2 cellular contexts compared by ENCODE assay signal in genomic region chr16:57985204-57986121, GRCh38.
TF ChIP-seq lines count a peak whose summit lies in the region.

No MANE protein-coding gene starts in this region.

TF ChIP-seq in IMR-90, 13 proteins besides CTCF, POLR2A, EP300 and RAD21 (continued from another document):
- TF ChIP-seq, protein P1, sequence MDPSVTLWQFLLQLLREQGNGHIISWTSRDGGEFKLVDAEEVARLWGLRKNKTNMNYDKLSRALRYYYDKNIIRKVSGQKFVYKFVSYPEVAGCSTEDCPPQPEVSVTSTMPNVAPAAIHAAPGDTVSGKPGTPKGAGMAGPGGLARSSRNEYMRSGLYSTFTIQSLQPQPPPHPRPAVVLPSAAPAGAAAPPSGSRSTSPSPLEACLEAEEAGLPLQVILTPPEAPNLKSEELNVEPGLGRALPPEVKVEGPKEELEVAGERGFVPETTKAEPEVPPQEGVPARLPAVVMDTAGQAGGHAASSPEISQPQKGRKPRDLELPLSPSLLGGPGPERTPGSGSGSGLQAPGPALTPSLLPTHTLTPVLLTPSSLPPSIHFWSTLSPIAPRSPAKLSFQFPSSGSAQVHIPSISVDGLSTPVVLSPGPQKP (IDR thresholded peaks at IDR 0.05; ENCODE audit: borderline replicate concordance, low read depth, low read length), result no peak
- TF ChIP-seq MXI1 (IDR thresholded peaks at IDR 0.05; ENCODE audit: borderline replicate concordance, low read depth, low read length) (no peak), SMC3 (IDR thresholded peaks at IDR 0.05; ENCODE audit: low read depth, low read length) (no peak), FOS (IDR thresholded peaks at IDR 0.05; ENCODE audit: low read depth, low read length) (no peak), BHLHE40 (IDR thresholded peaks at IDR 0.05; ENCODE audit: low read depth, low read length) (no peak), RFX5 (IDR thresholded peaks at IDR 0.05; ENCODE audit: low read depth, low read length) (no peak), MAFK (IDR thresholded peaks at IDR 0.05; ENCODE audit: low read depth, low read length) (no peak), RCOR1 (IDR thresholded peaks at IDR 0.05; ENCODE audit: insufficient replicate concordance, low read length) (no peak), CEBPB (IDR thresholded peaks at IDR 0.05; ENCODE audit: low read depth, low read length) (no peak), USF2 (IDR thresholded peaks at IDR 0.05; ENCODE audit: low read depth, low read length) (no peak), NFE2L2 (IDR thresholded peaks at IDR 0.05; ENCODE audit: low read depth, low read length) (no peak)

TF ChIP-seq in neural cell, 6 proteins besides CTCF, POLR2A, EP300 and RAD21:
- TF ChIP-seq, protein P2, sequence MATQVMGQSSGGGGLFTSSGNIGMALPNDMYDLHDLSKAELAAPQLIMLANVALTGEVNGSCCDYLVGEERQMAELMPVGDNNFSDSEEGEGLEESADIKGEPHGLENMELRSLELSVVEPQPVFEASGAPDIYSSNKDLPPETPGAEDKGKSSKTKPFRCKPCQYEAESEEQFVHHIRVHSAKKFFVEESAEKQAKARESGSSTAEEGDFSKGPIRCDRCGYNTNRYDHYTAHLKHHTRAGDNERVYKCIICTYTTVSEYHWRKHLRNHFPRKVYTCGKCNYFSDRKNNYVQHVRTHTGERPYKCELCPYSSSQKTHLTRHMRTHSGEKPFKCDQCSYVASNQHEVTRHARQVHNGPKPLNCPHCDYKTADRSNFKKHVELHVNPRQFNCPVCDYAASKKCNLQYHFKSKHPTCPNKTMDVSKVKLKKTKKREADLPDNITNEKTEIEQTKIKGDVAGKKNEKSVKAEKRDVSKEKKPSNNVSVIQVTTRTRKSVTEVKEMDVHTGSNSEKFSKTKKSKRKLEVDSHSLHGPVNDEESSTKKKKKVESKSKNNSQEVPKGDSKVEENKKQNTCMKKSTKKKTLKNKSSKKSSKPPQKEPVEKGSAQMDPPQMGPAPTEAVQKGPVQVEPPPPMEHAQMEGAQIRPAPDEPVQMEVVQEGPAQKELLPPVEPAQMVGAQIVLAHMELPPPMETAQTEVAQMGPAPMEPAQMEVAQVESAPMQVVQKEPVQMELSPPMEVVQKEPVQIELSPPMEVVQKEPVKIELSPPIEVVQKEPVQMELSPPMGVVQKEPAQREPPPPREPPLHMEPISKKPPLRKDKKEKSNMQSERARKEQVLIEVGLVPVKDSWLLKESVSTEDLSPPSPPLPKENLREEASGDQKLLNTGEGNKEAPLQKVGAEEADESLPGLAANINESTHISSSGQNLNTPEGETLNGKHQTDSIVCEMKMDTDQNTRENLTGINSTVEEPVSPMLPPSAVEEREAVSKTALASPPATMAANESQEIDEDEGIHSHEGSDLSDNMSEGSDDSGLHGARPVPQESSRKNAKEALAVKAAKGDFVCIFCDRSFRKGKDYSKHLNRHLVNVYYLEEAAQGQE (IDR thresholded peaks at IDR 0.05; ENCODE audit: borderline replicate concordance), result no peak
- TF ChIP-seq MXI1 (conservative IDR thresholded peaks at IDR 0.05; ENCODE audit: poor library complexity, severe bottlenecking), result no peak
- no peak for TF ChIP-seq EZH2 (IDR thresholded peaks at IDR 0.05; ENCODE audit: borderline replicate concordance, insufficient read depth, low read length, poor library complexity, severe bottlenecking)
- TF ChIP-seq SMC3 (conservative IDR thresholded peaks at IDR 0.05; ENCODE audit: poor library complexity), result no peak
- no peak for TF ChIP-seq TAF1 (IDR thresholded peaks at IDR 0.05; ENCODE audit: low read depth)
- no peak for TF ChIP-seq POLR2AphosphoS5 (IDR thresholded peaks at IDR 0.05)
